1 cellular context compared by ENCODE assay signal in the genomic region with DNA sequence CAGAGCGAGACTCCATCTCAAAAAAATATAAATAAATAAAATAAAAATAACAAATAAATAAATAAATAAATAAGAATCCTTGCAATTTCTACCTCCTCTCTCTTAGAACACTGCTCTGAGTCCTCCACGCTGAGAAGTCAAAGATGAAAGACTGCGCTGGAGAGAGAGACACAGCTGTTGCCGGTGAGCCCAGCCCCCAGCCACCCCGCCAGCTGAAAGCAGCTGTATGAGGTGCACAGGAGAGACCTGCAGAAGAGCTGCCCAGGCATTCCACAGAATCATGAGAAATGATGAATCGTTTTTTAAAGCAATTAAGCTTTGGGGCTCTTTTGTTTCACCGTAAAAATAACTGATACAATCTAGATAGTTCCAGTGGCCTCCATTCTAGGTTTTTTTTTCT.
TF ChIP-seq lines count a peak whose summit lies in the region.

No MANE protein-coding gene starts in this region.

TF ChIP-seq in GM23338, 12 proteins besides CTCF, POLR2A, EP300 and RAD21 (continued from another document):
- TF ChIP-seq ZNF331 (CRISPR knock-in tag; IDR thresholded peaks at IDR 0.05; ENCODE audit: low read depth) (no peak), EZH2phosphoT487 (IDR thresholded peaks at IDR 0.05; ENCODE audit: unreplicated experiment) (no peak)
